Comparison of ENCODE assay signal across 14 cellular contexts in genomic region chr11:68525320-68525719, GRCh38.
"Had no signal": no experiment of that assay in that cellular context is flagged by ENCODE, and none has a peak within 500 bp of the region (broad histone marks: within the 10 kb centered on the region; RNA-seq: fewer than 3 reads in every experiment).

No MANE protein-coding gene starts in this region.

- ATAC-seq: gastroesophageal sphincter had no signal

- H3K9me3 Mint-ChIP-seq: activated T-helper 2 cell treated with anti-CD3 and anti-CD28 coated beads, Interferon-gamma antibody, Interleukin-2, Interleukin-4, amounts not matched to agents 10 μg/mL and 5 μg/mL and 100 μg/mL, durations not matched to agents 14 hours and 24 hours and 36 hours; neural crest cell had no signal

- H3K4me3 Mint-ChIP-seq: neural crest cell had no signal

- H3K4me3 ChIP-seq: gastroesophageal sphincter, heart right ventricle, left lung, stomach, testis had no signal

- H3K27ac ChIP-seq: testis had no signal

- H3K9me3 ChIP-seq: gastroesophageal sphincter, heart right ventricle, left lung, stomach, testis had no signal

- H3K27ac Mint-ChIP-seq: activated T-helper 2 cell treated with anti-CD3 and anti-CD28 coated beads, Interferon-gamma antibody, Interleukin-2, Interleukin-4, amounts not matched to agents 10 μg/mL and 5 μg/mL and 100 μg/mL, durations not matched to agents 14 hours and 24 hours and 36 hours had no signal

- H3K27me3 ChIP-seq: gastroesophageal sphincter, heart right ventricle, left lung, stomach, testis had no signal

- FAIRE-seq: astrocyte had no signal

- DNase-seq: activated naive CD4-positive, alpha-beta T cell treated with anti-CD3 and anti-CD28 coated beads, Interleukin-2, amount 50 U/mL, for 16 hours; erythroblast; heart right ventricle; islet precursor cell; left lung; mesenchymal stem cell; stimulated activated CD4-positive, alpha-beta T cell treated with anti-CD3 and anti-CD28 coated beads, Interleukin-1b, Interleukin-23, amount 100 ng/mL, for 48 hours; stomach; T-helper 9 cell had no signal
